ENCODE assay signal across 8 cellular contexts in genomic region chr21:37073417-37074194, GRCh38.
DNase-seq lines count a peak whose midpoint lies in the region; ATAC-seq and TF ChIP-seq lines count a peak whose summit lies in the region.

No MANE protein-coding gene starts in this region.

- H3K4me3 ChIP-seq in subcutaneous abdominal adipose tissue (ENCODE audit: low read depth in 1 of 5, low read length in 5 of 5) = peak overlapping the region; percentile 92 to 96 (median 96)

- peak overlapping the region; percentile 70 to 91 (median 82) for H3K9ac ChIP-seq in subcutaneous abdominal adipose tissue (ENCODE audit: low read length in 5 of 5)

- peaks cover 34% of the 10 kb centered on the region for H3K36me3 Mint-ChIP-seq in nephron progenitor cell (ENCODE audit: low read depth)

- TF ChIP-seq CTCF in 22Rv1 (IDR thresholded peaks at IDR 0.05) = peak; percentile 19; the same call in 1 of the 2 replicates
- TF ChIP-seq CTCF in nephron progenitor cell (IDR thresholded peaks at IDR 0.05) = no peak

- H3K9me3 ChIP-seq in subcutaneous abdominal adipose tissue (ENCODE audit: control insufficient read depth in 5 of 5, low read length in 5 of 5) = no peaks in the 10 kb centered on the region

- DNase-seq in NOMO-1 treated with DMSO at 0.1 percent for 48 hours (lab: John Stamatoyannopoulos, UW; ENCODE audit: unreplicated experiment) (peak; percentile 16), activated T-helper 1 cell treated with Interleukin-2 at 50 U/mL for 16 hours (ENCODE audit: low read depth) (peak; percentile 46), fibroblast of peridontal ligament (ENCODE audit: extremely low read depth) (peak; percentile 62), nephron progenitor cell (peak; percentile 48)

- H3K4me1 ChIP-seq in subcutaneous abdominal adipose tissue (ENCODE audit: control insufficient read depth in 5 of 5, insufficient read depth in 5 of 5, low read length in 5 of 5) = peaks cover 0 to 33% (median 30%) of the 10 kb centered on the region in 5 donors

- peak; percentile 37 for ATAC-seq in GM18498 (IDR thresholded peaks at IDR 0.05; ENCODE audit: unreplicated experiment)
- peak; percentile 34 for ATAC-seq in HG03025 (IDR thresholded peaks at IDR 0.05; ENCODE audit: low FRiP score, unreplicated experiment)

- peak overlapping the region; percentile 98 for H3K27ac Mint-ChIP-seq in nephron progenitor cell

- H3K27ac ChIP-seq in 22Rv1 = peak overlapping the region; percentile 97
- peak overlapping the region; percentile 95 for H3K27ac ChIP-seq in subcutaneous abdominal adipose tissue (ENCODE audit: low read depth, low read length)

- H3K4me1 Mint-ChIP-seq in nephron progenitor cell = peaks cover 45% of the 10 kb centered on the region

- H3K27me3 ChIP-seq in subcutaneous abdominal adipose tissue (ENCODE audit: control insufficient read depth in 5 of 5, insufficient read depth in 4 of 5, low read length in 5 of 5) = no peaks in the 10 kb centered on the region

- H3K27me3 Mint-ChIP-seq in nephron progenitor cell (ENCODE audit: low read depth, poor library complexity) = no peaks in the 10 kb centered on the region

- H3K9me3 Mint-ChIP-seq in nephron progenitor cell = peaks cover 19% of the 10 kb centered on the region

- H3K4me3 Mint-ChIP-seq in nephron progenitor cell = peak overlapping the region; percentile 95

- peaks cover 0 to 10% (median 4%) of the 10 kb centered on the region in 5 donors for H3K36me3 ChIP-seq in subcutaneous abdominal adipose tissue (ENCODE audit: control insufficient read depth in 5 of 5, insufficient read depth in 5 of 5, low read length in 5 of 5)

Comparison
In these comparisons a context has a peak if more than half of its experiments do, and no peak if none do; other contexts are left out.
1. Peak in every context shown above with its lines: DNase-seq, ATAC-seq, H3K4me3 ChIP-seq and H3K27ac ChIP-seq.